In genomic region chr14:89955022-89955414, GRCh38 we compare ENCODE assay signal across 8 cellular contexts. TPM values are rescaled to one million over a fixed set of nuclear protein-coding genes. Genes with fewer than 3 reads are reported as not detected.
A peak's percentile ranks its signal among the peaks of the same experiment; 100 is the strongest.
DNase-seq lines count a peak whose midpoint lies in the region; ATAC-seq and TF ChIP-seq lines count a peak whose summit lies in the region.

No MANE protein-coding gene starts in this region.

- H3K4me1 ChIP-seq in heart left ventricle = peaks cover 4 to 27% (median 15%) of the 10 kb centered on the region in 12 donors

- H3K4me3 ChIP-seq in WERI-Rb-1 (ENCODE audit: low read depth, low read length) (peak overlapping the region; percentile 90), heart left ventricle (peak overlapping the region; percentile 63 to 98 (median 92)), skeletal muscle cell (ENCODE audit: low read depth, low read length) (peak overlapping the region; percentile 82)

- TF ChIP-seq CTCF in WERI-Rb-1 (IDR thresholded peaks at IDR 0.05; ENCODE audit: low read depth, low read length) = no peak
- no peak for TF ChIP-seq CTCF in heart left ventricle (IDR thresholded peaks at IDR 0.05)

- DNase-seq in activated naive CD4-positive, alpha-beta T cell treated with Interleukin-2 at 50 U/mL for 16 hours = peak; percentile 10
- DNase-seq in activated naive CD4-positive, alpha-beta T cell (lab: John Stamatoyannopoulos, UW) = no peak
- DNase-seq in WERI-Rb-1 (no peak), heart left ventricle (no peak), skeletal muscle cell (ENCODE audit: low read depth) (no peak), NCI-H1105 (lab: John Stamatoyannopoulos, UW) (no peak), HCEC 1CT (no peak), kidney tubule cell (ENCODE audit: low spot score) (no peak)

- peaks cover 14% of the 10 kb centered on the region for H3K36me3 ChIP-seq in WERI-Rb-1
- peaks cover 0 to 18% (median 0%) of the 10 kb centered on the region in 9 donors for H3K36me3 ChIP-seq in heart left ventricle

- intact Hi-C loops in heart left ventricle (cut with DNase I) = no loop called here

- H3K27me3 ChIP-seq in WERI-Rb-1 (ENCODE audit: insufficient read depth, low read depth, severe bottlenecking) (no peaks in the 10 kb centered on the region), heart left ventricle (no peaks in the 10 kb centered on the region)

- 0 to 2% (median 2%) methylated on average over 8 of the region's 8 CpGs for WGBS in heart left ventricle, 4 donors

- H3K9me3 ChIP-seq in WERI-Rb-1 (ENCODE audit: severe bottlenecking) (no peaks in the 10 kb centered on the region), heart left ventricle (no peaks in the 10 kb centered on the region)

- peak in 2 of 4 donors; percentile 2 to 4 for ATAC-seq in heart left ventricle

- TF ChIP-seq POLR2A in heart left ventricle (IDR thresholded peaks at IDR 0.05) = no peak

- H3K27ac ChIP-seq in WERI-Rb-1 (peak overlapping the region; percentile 87), heart left ventricle (peak overlapping the region; percentile 1 to 92 (median 80))

RNA-seq across cellular contexts. Expression of gene EFCAB11, which starts 0.5 kb away (rescaled TPM):
- 1 to 10 TPM in 8 of 9 donors, under 1 TPM in 1; 0.79 to 4.6 (median 3.3) TPM for total RNA-seq in heart left ventricle
- polyA plus RNA-seq in heart left ventricle = 1 to 10 TPM; 2.0 to 3.3 TPM

RNA-seq across cellular contexts. Expression of gene TDP1, which starts 0.7 kb away (rescaled TPM):
- total RNA-seq in heart left ventricle = 1 to 10 TPM; 1.1 to 9.0 (median 4.1) TPM
- 1 to 10 TPM; 1.0 to 5.5 TPM for polyA plus RNA-seq in heart left ventricle
